Comparison of ENCODE assay signal across 8 cellular contexts in the genomic region with DNA sequence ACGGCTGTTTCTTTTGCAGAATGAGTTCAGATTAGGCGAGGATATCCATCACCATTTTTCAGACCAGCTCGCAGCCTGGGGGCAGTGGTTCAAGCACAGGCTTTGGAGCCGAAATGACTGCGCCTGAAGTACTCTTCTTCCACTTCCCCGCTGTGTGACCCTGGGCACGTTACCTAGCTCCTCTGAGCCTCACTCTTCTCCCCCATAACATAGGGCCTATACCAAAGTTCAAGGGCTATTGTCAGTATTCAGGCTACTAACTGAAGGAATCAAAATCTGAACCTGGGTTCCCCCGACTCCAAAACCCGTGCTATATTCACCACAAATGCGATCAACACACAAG. TPM values are rescaled to one million over a fixed set of nuclear protein-coding genes. Genes with fewer than 3 reads are reported as not detected.
DNase-seq lines count a peak whose midpoint lies in the region; ATAC-seq and TF ChIP-seq lines count a peak whose summit lies in the region.

No MANE protein-coding gene starts in this region.

- H3K36me3 ChIP-seq in KMS-11 (ENCODE audit: insufficient read depth), result no peaks in the 10 kb centered on the region

- no peak overlapping the region for H3K4me3 ChIP-seq in KMS-11 (IDR thresholded peaks at IDR 0.05; ENCODE audit: insufficient read depth, low read depth, low read length)
- H3K4me3 ChIP-seq in choroid plexus epithelial cell (ENCODE audit: low read depth, low read length), result peak overlapping the region; percentile 100

- H3K9me3 Mint-ChIP-seq in natural killer cell, result no peaks in the 10 kb centered on the region

- intact Hi-C loops in natural killer cell (cut with micrococcal nuclease) (loop anchor here (5.0 kb wide), 1 partner anchor 184 kb away; no protein-coding TSS in a partner anchor), posterior vena cava (cut with DNase I) (loop anchor here in 1 of 2 donors (10.0 kb wide), 1 partner anchor 182 kb away; no protein-coding TSS in a partner anchor)

- H3K27ac Mint-ChIP-seq in natural killer cell, result peak overlapping the region; percentile 93 to 98

- no peaks in the 10 kb centered on the region for H3K27me3 ChIP-seq in KMS-11 (ENCODE audit: insufficient read depth, low read depth)

- ATAC-seq in GM19035 (IDR thresholded peaks at IDR 0.05; ENCODE audit: unreplicated experiment) (peak; percentile 7), natural killer cell (peak; percentile 11 to 24 (median 22)), GM21825 (IDR thresholded peaks at IDR 0.05; ENCODE audit: unreplicated experiment) (no peak), GM21360 (IDR thresholded peaks at IDR 0.05; ENCODE audit: unreplicated experiment) (no peak), left lobe of liver (no peak)

- no peak for TF ChIP-seq CTCF in KMS-11 (conservative IDR thresholded peaks at IDR 0.05; ENCODE audit: low read depth, low read length)
- peak; percentile 8 for TF ChIP-seq CTCF in choroid plexus epithelial cell (conservative IDR thresholded peaks at IDR 0.05; ENCODE audit: low read depth, low read length)
- TF ChIP-seq CTCF in natural killer cell (IDR thresholded peaks at IDR 0.05), result no peak

- peaks cover 37 to 57% of the 10 kb centered on the region in 2 donors for H3K4me1 Mint-ChIP-seq in natural killer cell

- H3K9ac ChIP-seq in KMS-11, result peak overlapping the region; percentile 82; the same call in 1 of the 2 replicates

- no peaks in the 10 kb centered on the region for H3K27me3 Mint-ChIP-seq in natural killer cell (ENCODE audit: low read depth in 2 of 2)

- H3K79me2 ChIP-seq in KMS-11 (ENCODE audit: insufficient read depth, low read depth), result peaks cover 56% of the 10 kb centered on the region

- H4K20me1 ChIP-seq in KMS-11 (ENCODE audit: insufficient read depth), result no peaks in the 10 kb centered on the region

- peak overlapping the region; percentile 62; the same call in 1 of the 2 replicates for H2AFZ ChIP-seq in KMS-11 (ENCODE audit: low read depth)

- DNase-seq in choroid plexus epithelial cell (ENCODE audit: low read depth) (no peak), natural killer cell (no peak), left lobe of liver (ENCODE audit: low spot score) (no peak), posterior vena cava (ENCODE audit: low spot score) (no peak)

- H3K4me1 ChIP-seq in KMS-11 (ENCODE audit: low read depth, poor library complexity, severe bottlenecking), result peaks cover 18% of the 10 kb centered on the region

- peak overlapping the region; percentile 99 for H3K4me3 Mint-ChIP-seq in natural killer cell

- peak overlapping the region; percentile 17; the same call in 1 of the 2 replicates for H3K27ac ChIP-seq in KMS-11

- no peaks in the 10 kb centered on the region for H3K36me3 Mint-ChIP-seq in natural killer cell

- H3K4me2 ChIP-seq in KMS-11, result peak overlapping the region; percentile 91

RNA-seq across cellular contexts. Expression of a gene that starts 0.4 kb away (rescaled TPM):
- 10 to 100 TPM; 39.0 to 47.4 (median 40.3) TPM for total RNA-seq in natural killer cell
- 23.4 TPM for total RNA-seq in left lobe of liver
- total RNA-seq in posterior vena cava, result 10 to 100 TPM; 44.9 to 47.5 TPM

RNA-seq across cellular contexts. Expression of a gene that starts 0.4 kb away (rescaled TPM):
- total RNA-seq in natural killer cell, result 10 to 100 TPM; 31.5 to 52.3 (median 48.5) TPM
- 14.8 TPM for total RNA-seq in left lobe of liver
- total RNA-seq in posterior vena cava, result 10 to 100 TPM; 18.3 to 18.4 TPM

Comparison
In these comparisons a context has a peak if more than half of its experiments do, and no peak if none do; other contexts are left out.
1. ATAC-seq: peak in GM19035 (single experiment) and natural killer cell (3 of 3); none in GM21825 (single experiment), GM21360 (single experiment) and left lobe of liver (single experiment).